ENCODE assay signal across 22 cellular contexts in the genomic region with DNA sequence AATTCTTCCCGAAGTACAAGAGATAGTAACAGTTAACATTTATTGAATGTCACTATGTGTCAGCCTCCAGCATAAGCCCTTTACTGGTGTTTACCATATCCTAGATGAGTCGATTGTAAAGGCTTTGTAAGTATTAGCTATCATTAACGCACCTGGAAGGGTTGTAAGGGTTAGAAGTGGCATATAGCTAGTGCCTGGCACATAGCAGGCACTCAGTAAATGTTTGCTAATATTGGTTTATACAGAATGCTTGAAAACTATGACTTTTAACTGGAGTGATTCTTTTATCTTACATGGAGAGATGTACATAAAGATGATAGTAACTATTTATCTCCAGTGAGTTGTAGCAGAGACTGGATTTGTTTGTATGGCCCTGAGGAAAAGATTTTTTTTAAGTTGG.
"Had no signal": no experiment of that assay in that cellular context is flagged by ENCODE, and none has a peak within 500 bp of the region (broad histone marks: within the 10 kb centered on the region; RNA-seq: fewer than 3 reads in every experiment).

No MANE protein-coding gene starts in this region.

- DNase-seq: IMR-90, Kasumi-1, MM.1S, NCI-H1092 treated with DMSO at 0.1 percent for 48 hours, NCI-H1436, NCI-H187, NCI-H2029, NCI-H2081 treated with DMSO at 0.1 percent for 48 hours, NCI-H2171, NCI-H226, NCI-H446, NCI-H510A, NCI-H524 treated with DMSO at 0.1 percent for 48 hours, NCI-H69, NCI-H774, SHP77, SK-N-SH, SW 1271 had no signal

- H3K27ac ChIP-seq: KMS-11, RWPE1 had no signal

- H3K4me2 ChIP-seq: KMS-11, SK-N-SH had no signal

- H3K9me3 ChIP-seq: SK-N-SH had no signal

- ATAC-seq: HepG2, Panc1 had no signal

- H3K9me2 ChIP-seq: SK-N-SH had no signal

- FAIRE-seq: HepG2 had no signal
